ENCODE assay signal across 23 cellular contexts in genomic region chr2:47818777-47819176, GRCh38.
"Had no signal": no experiment of that assay in that cellular context is flagged by ENCODE, and none has a peak within 500 bp of the region (broad histone marks: within the 10 kb centered on the region; RNA-seq: fewer than 3 reads in every experiment).

No MANE protein-coding gene starts in this region.

- H3K27ac Mint-ChIP-seq: activated naive CD8-positive, alpha-beta T cell treated with anti-CD3 and anti-CD28 coated beads, Interleukin-2, amount 10 ng/mL, durations not matched to agents 7 days and 5 days had no signal

- H3K4me1 Mint-ChIP-seq: activated CD4-positive, alpha-beta memory T cell treated with anti-CD3 and anti-CD28 coated beads, Interleukin-2, amount 10 ng/mL, durations not matched to agents 7 days and 5 days; activated naive CD8-positive, alpha-beta T cell treated with anti-CD3 and anti-CD28 coated beads, Interleukin-2, amount 10 ng/mL, durations not matched to agents 7 days and 5 days had no signal

- H3K36me3 ChIP-seq: breast epithelium had no signal

- ATAC-seq: activated CD4-positive, alpha-beta T cell treated with anti-CD3 and anti-CD28 coated beads for 36 hours; K562; PC-3; T-cell had no signal

- H3K4me1 ChIP-seq: adrenal gland, breast epithelium, SJSA1 had no signal

- H3K27ac ChIP-seq: adrenal gland, breast epithelium, SJSA1, WERI-Rb-1 had no signal

- H3K4me3 Mint-ChIP-seq: activated CD4-positive, alpha-beta memory T cell treated with anti-CD3 and anti-CD28 coated beads, Interleukin-2, amount 10 ng/mL, durations not matched to agents 7 days and 5 days; activated CD4-positive, alpha-beta T cell treated with anti-CD3 and anti-CD28 coated beads for 36 hours; activated naive CD8-positive, alpha-beta T cell treated with anti-CD3 and anti-CD28 coated beads, Interleukin-2, amount 10 ng/mL, durations not matched to agents 7 days and 5 days; T-cell had no signal

- H3K4me3 ChIP-seq: adrenal gland, breast epithelium, K562, SJSA1 had no signal

- DNase-seq: activated CD4-positive, alpha-beta memory T cell treated with anti-CD3 and anti-CD28 coated beads, Interleukin-2, amount 10 ng/mL, durations not matched to agents 7 days and 5 days; activated CD4-positive, alpha-beta T cell treated with anti-CD3 and anti-CD28 coated beads for 36 hours; activated CD4-positive, alpha-beta T cell treated with anti-CD3 and anti-CD28 coated beads, Interleukin-2, amount 50 U/mL, for 1 hour; activated naive CD4-positive, alpha-beta T cell treated with anti-CD3 and anti-CD28 coated beads, Interleukin-2, amount 50 U/mL, for 16 hours; activated naive CD8-positive, alpha-beta T cell treated with anti-CD3 and anti-CD28 coated beads, Interleukin-2, amount 10 ng/mL, durations not matched to agents 7 days and 5 days; activated T-cell treated with anti-CD3 and anti-CD28 coated beads for 4 hours; adrenal gland; anterior cingulate cortex; caudate nucleus; Kasumi-1; NCI-H1048; NCI-H1417; NCI-H1930; NCI-H2171 treated with DMSO at 0.1 percent for 48 hours; NCI-H510A treated with DMSO at 0.1 percent for 48 hours; NCI-H69; PC-3; SHP77; T-cell; WERI-Rb-1 had no signal

- H3K27me3 ChIP-seq: adrenal gland, breast epithelium, SJSA1 had no signal

- H3K9me3 ChIP-seq: adrenal gland, breast epithelium, SJSA1 had no signal

- H3K9me3 Mint-ChIP-seq: activated CD4-positive, alpha-beta memory T cell treated with anti-CD3 and anti-CD28 coated beads, Interleukin-2, amount 10 ng/mL, durations not matched to agents 7 days and 5 days; activated naive CD8-positive, alpha-beta T cell treated with anti-CD3 and anti-CD28 coated beads, Interleukin-2, amount 10 ng/mL, durations not matched to agents 7 days and 5 days; T-cell had no signal

- H3K27me3 Mint-ChIP-seq: activated CD4-positive, alpha-beta memory T cell treated with anti-CD3 and anti-CD28 coated beads, Interleukin-2, amount 10 ng/mL, durations not matched to agents 7 days and 5 days; activated CD4-positive, alpha-beta T cell treated with anti-CD3 and anti-CD28 coated beads for 36 hours; activated naive CD8-positive, alpha-beta T cell treated with anti-CD3 and anti-CD28 coated beads, Interleukin-2, amount 10 ng/mL, durations not matched to agents 7 days and 5 days; T-cell had no signal
